1 cellular context compared by ENCODE assay signal in genomic region chr2:121804340-121804739, GRCh38.
TF ChIP-seq lines count a peak whose summit lies in the region.

No MANE protein-coding gene starts in this region.

TF ChIP-seq in HepG2, 621 proteins besides CTCF, POLR2A, EP300 and RAD21 (continued from another document):
- TF ChIP-seq ARID5B (CRISPR knock-in tag; IDR thresholded peaks at IDR 0.05) (no peak), CBX5 (CRISPR knock-in tag; IDR thresholded peaks at IDR 0.05; ENCODE audit: borderline replicate concordance) (no peak), RXRB (CRISPR knock-in tag; IDR thresholded peaks at IDR 0.05; ENCODE audit: borderline replicate concordance) (no peak), ZNF724P (CRISPR knock-in tag; IDR thresholded peaks at IDR 0.05; ENCODE audit: borderline replicate concordance) (no peak), RBM39 (IDR thresholded peaks at IDR 0.05; ENCODE audit: low read depth, low read length, poor library complexity, severe bottlenecking) (no peak), MTA3 (CRISPR knock-in tag; IDR thresholded peaks at IDR 0.05) (no peak), ZNF329 (CRISPR knock-in tag; IDR thresholded peaks at IDR 0.05; ENCODE audit: low read depth) (no peak)
